14 cellular contexts compared by ENCODE assay signal in the genomic region with DNA sequence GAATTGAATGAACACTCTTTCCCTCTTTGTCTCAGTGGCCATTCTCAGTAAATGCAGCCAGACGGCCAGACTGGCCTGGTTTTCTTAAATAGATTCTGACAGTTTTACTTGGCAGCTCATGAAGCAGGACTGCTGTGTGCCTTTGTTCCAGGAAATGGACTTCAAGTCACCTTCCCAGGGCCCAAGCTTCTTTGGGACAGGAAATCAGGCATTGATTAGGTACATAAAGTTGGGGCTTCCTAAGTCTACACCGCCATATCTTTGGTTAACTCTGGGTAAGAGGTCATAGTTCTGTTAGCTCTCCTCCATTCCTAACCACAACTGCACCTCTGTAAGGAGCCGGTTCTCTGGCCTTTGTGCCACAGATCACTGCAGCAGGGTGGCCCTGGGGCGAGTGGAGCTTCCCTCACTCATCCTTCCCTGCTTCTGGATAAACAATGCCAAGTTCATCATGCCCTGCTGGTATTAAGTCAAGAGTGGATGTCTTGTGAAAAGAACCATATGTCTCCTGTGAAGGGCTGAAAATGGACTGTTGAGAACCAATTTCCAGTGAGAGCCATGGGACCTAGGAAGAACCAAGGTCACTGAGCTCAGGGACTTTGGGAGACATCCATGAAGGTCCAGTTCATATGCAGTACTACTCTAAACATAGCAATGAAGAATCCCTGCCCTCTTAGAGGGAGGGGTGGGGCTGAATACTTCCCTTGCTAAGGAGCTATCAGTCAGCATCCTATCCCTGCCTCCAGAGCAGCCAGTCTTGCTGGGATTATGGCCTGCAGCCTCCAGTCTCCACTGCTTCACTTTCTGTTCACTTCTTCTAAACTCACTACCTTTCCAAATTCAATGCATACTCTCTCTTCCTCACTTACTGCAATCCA.
A peak's percentile ranks its signal among the peaks of the same experiment; 100 is the strongest.
DNase-seq lines count a peak whose midpoint lies in the region; ATAC-seq and TF ChIP-seq lines count a peak whose summit lies in the region.
"Had no signal": no experiment of that assay in that cellular context is flagged by ENCODE, and none has a peak within 500 bp of the region (broad histone marks: within the 10 kb centered on the region; RNA-seq: fewer than 3 reads in every experiment).

No MANE protein-coding gene starts in this region.

- intact Hi-C loops in right lobe of liver (cut with DNase I): no loop called here

- H3K4me2 ChIP-seq in smooth muscle cell: no peak overlapping the region

- H4K20me1 ChIP-seq in smooth muscle cell (ENCODE audit: low read depth): no peaks in the 10 kb centered on the region

- no peaks in the 10 kb centered on the region for H3K79me2 ChIP-seq in smooth muscle cell (ENCODE audit: low read depth)

- TF ChIP-seq CTCF in right lobe of liver (IDR thresholded peaks at IDR 0.05): no peak
- no peak for TF ChIP-seq CTCF in smooth muscle cell (IDR thresholded peaks at IDR 0.05; ENCODE audit: borderline replicate concordance, insufficient read depth, poor library complexity, severe bottlenecking)

- no peaks in the 10 kb centered on the region for H3K36me3 ChIP-seq in right lobe of liver
- H3K36me3 ChIP-seq in smooth muscle cell (ENCODE audit: low read depth): no peaks in the 10 kb centered on the region
- H3K36me3 ChIP-seq: WERI-Rb-1 had no signal

- DNase-seq in dermis blood vessel endothelial cell: peak; percentile 6
- no peak for DNase-seq in right lobe of liver
- no peak for DNase-seq in smooth muscle cell (lab: John Stamatoyannopoulos, UW; ENCODE audit: unreplicated experiment)
- DNase-seq in SW 1271 (lab: John Stamatoyannopoulos, UW): no peak
- no peak for DNase-seq in ureter (ENCODE audit: low spot score)
- DNase-seq: activated CD8-positive, alpha-beta memory T cell treated with anti-CD3 and anti-CD28 coated beads, Interleukin-2, amount 50 U/mL, for 48 hours; KBM-7; NCI-H1417 treated with DMSO at 0.1 percent for 48 hours; NCI-H524; WERI-Rb-1 had no signal

- WGBS in right lobe of liver (ENCODE audit: insufficient coverage, low coverage, low lambda C conversion rate, missing lambda C conversion rate): 38% methylated on average over 4 of the region's 4 CpGs
- 63% methylated on average over 4 of the region's 4 CpGs for WGBS in smooth muscle cell (ENCODE audit: low lambda C conversion rate)

- peaks cover 0 to 9% (median 4%) of the 10 kb centered on the region in 4 donors for H3K4me1 ChIP-seq in right lobe of liver
- no peaks in the 10 kb centered on the region for H3K4me1 ChIP-seq in smooth muscle cell (ENCODE audit: low read depth)

- H3K4me3 ChIP-seq in right lobe of liver (no peak overlapping the region), smooth muscle cell (no peak overlapping the region)

- H3F3A ChIP-seq in smooth muscle cell (ENCODE audit: low read depth): no peaks in the 10 kb centered on the region

- peak overlapping the region in 2 of 3 donors; percentile 47 to 55 for H3K27ac ChIP-seq in right lobe of liver
- peak overlapping the region; percentile 46 for H3K27ac ChIP-seq in smooth muscle cell (ENCODE audit: low read depth)
- H3K27ac ChIP-seq: C4-2B, WERI-Rb-1 had no signal

- H2AFZ ChIP-seq in smooth muscle cell (ENCODE audit: low read depth): peak overlapping the region; percentile 84

- no peaks in the 10 kb centered on the region for H3K27me3 ChIP-seq in right lobe of liver
- no peaks in the 10 kb centered on the region for H3K27me3 ChIP-seq in smooth muscle cell (ENCODE audit: low read depth)

- TF ChIP-seq POLR2A in right lobe of liver (IDR thresholded peaks at IDR 0.05): no peak

- no peak overlapping the region for H3K9ac ChIP-seq in smooth muscle cell (ENCODE audit: low read depth)

- H3K9me3 ChIP-seq in right lobe of liver: no peaks in the 10 kb centered on the region
- H3K9me3 ChIP-seq in smooth muscle cell (replicated peaks; ENCODE audit: low read depth): no peaks in the 10 kb centered on the region

- ATAC-seq in SK-N-SH treated with all-trans-retinoic acid at 6 μM for 48 hours (peak; percentile 86), right lobe of liver (peak; percentile 51 to 73 (median 58)), HG03025 (IDR thresholded peaks at IDR 0.05; ENCODE audit: low FRiP score, unreplicated experiment) (no peak), GM21619 (IDR thresholded peaks at IDR 0.05; ENCODE audit: unreplicated experiment) (no peak)

TF ChIP-seq in SK-N-SH treated with all-trans-retinoic acid at 6 μM for 48 hours, 23 proteins besides CTCF, POLR2A, EP300 and RAD21:
- no peak for TF ChIP-seq PPARA (CRISPR knock-in tag; IDR thresholded peaks at IDR 0.05; ENCODE audit: borderline replicate concordance)
- no peak for TF ChIP-seq OSR1 (CRISPR knock-in tag; IDR thresholded peaks at IDR 0.05)
- TF ChIP-seq, protein P1, sequence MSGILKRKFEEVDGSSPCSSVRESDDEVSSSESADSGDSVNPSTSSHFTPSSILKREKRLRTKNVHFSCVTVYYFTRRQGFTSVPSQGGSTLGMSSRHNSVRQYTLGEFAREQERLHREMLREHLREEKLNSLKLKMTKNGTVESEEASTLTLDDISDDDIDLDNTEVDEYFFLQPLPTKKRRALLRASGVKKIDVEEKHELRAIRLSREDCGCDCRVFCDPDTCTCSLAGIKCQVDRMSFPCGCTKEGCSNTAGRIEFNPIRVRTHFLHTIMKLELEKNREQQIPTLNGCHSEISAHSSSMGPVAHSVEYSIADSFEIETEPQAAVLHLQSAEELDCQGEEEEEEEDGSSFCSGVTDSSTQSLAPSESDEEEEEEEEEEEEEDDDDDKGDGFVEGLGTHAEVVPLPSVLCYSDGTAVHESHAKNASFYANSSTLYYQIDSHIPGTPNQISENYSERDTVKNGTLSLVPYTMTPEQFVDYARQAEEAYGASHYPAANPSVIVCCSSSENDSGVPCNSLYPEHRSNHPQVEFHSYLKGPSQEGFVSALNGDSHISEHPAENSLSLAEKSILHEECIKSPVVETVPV (CRISPR knock-in tag; IDR thresholded peaks at IDR 0.05): no peak
- TF ChIP-seq, protein P2, sequence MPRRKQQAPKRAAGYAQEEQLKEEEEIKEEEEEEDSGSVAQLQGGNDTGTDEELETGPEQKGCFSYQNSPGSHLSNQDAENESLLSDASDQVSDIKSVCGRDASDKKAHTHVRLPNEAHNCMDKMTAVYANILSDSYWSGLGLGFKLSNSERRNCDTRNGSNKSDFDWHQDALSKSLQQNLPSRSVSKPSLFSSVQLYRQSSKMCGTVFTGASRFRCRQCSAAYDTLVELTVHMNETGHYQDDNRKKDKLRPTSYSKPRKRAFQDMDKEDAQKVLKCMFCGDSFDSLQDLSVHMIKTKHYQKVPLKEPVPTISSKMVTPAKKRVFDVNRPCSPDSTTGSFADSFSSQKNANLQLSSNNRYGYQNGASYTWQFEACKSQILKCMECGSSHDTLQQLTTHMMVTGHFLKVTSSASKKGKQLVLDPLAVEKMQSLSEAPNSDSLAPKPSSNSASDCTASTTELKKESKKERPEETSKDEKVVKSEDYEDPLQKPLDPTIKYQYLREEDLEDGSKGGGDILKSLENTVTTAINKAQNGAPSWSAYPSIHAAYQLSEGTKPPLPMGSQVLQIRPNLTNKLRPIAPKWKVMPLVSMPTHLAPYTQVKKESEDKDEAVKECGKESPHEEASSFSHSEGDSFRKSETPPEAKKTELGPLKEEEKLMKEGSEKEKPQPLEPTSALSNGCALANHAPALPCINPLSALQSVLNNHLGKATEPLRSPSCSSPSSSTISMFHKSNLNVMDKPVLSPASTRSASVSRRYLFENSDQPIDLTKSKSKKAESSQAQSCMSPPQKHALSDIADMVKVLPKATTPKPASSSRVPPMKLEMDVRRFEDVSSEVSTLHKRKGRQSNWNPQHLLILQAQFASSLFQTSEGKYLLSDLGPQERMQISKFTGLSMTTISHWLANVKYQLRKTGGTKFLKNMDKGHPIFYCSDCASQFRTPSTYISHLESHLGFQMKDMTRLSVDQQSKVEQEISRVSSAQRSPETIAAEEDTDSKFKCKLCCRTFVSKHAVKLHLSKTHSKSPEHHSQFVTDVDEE (CRISPR knock-in tag; IDR thresholded peaks at IDR 0.05): no peak
- TF ChIP-seq, protein P3, sequence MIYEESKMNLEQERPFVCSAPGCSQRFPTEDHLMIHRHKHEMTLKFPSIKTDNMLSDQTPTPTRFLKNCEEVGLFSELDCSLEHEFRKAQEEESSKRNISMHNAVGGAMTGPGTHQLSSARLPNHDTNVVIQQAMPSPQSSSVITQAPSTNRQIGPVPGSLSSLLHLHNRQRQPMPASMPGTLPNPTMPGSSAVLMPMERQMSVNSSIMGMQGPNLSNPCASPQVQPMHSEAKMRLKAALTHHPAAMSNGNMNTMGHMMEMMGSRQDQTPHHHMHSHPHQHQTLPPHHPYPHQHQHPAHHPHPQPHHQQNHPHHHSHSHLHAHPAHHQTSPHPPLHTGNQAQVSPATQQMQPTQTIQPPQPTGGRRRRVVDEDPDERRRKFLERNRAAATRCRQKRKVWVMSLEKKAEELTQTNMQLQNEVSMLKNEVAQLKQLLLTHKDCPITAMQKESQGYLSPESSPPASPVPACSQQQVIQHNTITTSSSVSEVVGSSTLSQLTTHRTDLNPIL (CRISPR knock-in tag; IDR thresholded peaks at IDR 0.05; ENCODE audit: low read depth): no peak
- no peak for TF ChIP-seq BACH2 (CRISPR knock-in tag; IDR thresholded peaks at IDR 0.05; ENCODE audit: borderline replicate concordance)
- no peak for TF ChIP-seq ZFP3 (CRISPR knock-in tag; IDR thresholded peaks at IDR 0.05)
- TF ChIP-seq, protein P4, sequence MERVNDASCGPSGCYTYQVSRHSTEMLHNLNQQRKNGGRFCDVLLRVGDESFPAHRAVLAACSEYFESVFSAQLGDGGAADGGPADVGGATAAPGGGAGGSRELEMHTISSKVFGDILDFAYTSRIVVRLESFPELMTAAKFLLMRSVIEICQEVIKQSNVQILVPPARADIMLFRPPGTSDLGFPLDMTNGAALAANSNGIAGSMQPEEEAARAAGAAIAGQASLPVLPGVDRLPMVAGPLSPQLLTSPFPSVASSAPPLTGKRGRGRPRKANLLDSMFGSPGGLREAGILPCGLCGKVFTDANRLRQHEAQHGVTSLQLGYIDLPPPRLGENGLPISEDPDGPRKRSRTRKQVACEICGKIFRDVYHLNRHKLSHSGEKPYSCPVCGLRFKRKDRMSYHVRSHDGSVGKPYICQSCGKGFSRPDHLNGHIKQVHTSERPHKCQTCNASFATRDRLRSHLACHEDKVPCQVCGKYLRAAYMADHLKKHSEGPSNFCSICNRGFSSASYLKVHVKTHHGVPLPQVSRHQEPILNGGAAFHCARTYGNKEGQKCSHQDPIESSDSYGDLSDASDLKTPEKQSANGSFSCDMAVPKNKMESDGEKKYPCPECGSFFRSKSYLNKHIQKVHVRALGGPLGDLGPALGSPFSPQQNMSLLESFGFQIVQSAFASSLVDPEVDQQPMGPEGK (CRISPR knock-in tag; IDR thresholded peaks at IDR 0.05; ENCODE audit: borderline replicate concordance): no peak
- no peak for TF ChIP-seq ZNF565 (CRISPR knock-in tag; conservative IDR thresholded peaks at IDR 0.05; ENCODE audit: low read depth)
- no peak for TF ChIP-seq RARB (CRISPR knock-in tag; IDR thresholded peaks at IDR 0.05)
- TF ChIP-seq ESRRG (CRISPR knock-in tag; IDR thresholded peaks at IDR 0.05): no peak

Comparison
In these comparisons a context has a peak if more than half of its experiments do, and no peak if none do; other contexts are left out.
1. ATAC-seq: peak in SK-N-SH treated with all-trans-retinoic acid at 6 μM for 48 hours (single experiment) and right lobe of liver (4 of 4); none in HG03025 (single experiment) and GM21619 (single experiment).